Comparison of ENCODE assay signal across 10 cellular contexts in the genomic region with DNA sequence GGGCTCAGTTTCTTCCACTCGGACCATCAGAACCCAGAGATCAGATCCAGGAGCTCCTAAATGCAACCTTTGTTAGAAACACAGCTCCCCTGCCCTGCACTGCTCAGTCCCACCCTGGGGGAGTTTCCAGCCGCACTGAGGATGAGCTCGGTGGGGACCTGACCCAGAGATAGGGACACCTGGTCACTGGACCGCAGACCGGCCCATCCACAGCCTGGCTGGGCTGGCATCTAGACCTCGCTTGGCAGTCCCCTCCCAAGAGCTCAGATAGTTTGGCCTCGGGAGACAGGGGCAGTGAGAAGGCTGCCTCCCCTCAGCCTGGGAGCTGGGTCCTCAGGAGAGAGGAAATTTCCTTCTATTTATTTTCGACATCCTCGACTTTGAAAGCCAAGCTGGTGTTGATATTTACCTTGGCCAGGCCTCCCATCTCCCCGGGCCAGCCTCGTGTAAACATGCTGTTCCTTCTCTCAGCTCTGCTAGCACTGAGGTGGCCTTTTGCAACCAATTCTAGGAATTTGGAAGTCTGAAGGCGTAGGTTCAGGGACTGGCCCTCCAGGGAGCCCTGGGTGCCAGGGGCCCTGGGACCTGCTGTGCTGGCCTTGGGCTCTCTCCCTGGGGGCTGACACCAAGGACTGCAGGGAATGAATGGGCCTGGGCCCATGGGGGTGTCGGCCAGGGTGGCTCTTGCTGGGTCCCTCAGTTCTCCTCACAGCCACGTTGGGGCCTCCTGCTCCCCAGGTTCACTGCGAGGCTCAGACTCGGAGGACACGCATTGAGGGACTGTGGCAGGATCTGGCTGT.
A peak's percentile ranks its signal among the peaks of the same experiment; 100 is the strongest.
DNase-seq lines count a peak whose midpoint lies in the region; ATAC-seq and TF ChIP-seq lines count a peak whose summit lies in the region.
"Had no signal": no experiment of that assay in that cellular context is flagged by ENCODE, and none has a peak within 500 bp of the region (broad histone marks: within the 10 kb centered on the region; RNA-seq: fewer than 3 reads in every experiment).

No MANE protein-coding gene starts in this region.

- CTCF ChIA-PET in AG04450 (lab: Charles Lee), result interaction anchor here (2.2 kb wide), 1 partner anchor 174 kb away, joined by 7 read pairs; no protein-coding TSS in a partner anchor

- no peaks in the 10 kb centered on the region; the same call in 1 of the 2 replicates for H3K9me3 ChIP-seq in AG04450 (ENCODE audit: control insufficient read depth, insufficient read depth, low read length)
- H3K9me3 ChIP-seq in left ventricle myocardium inferior (replicated peaks), result no peaks in the 10 kb centered on the region
- no peaks in the 10 kb centered on the region for H3K9me3 ChIP-seq in smooth muscle cell (replicated peaks; ENCODE audit: low read depth)
- no peaks in the 10 kb centered on the region for H3K9me3 ChIP-seq in HAP-1

- no peak for TF ChIP-seq CTCF in AG04450 (IDR thresholded peaks at IDR 0.05; ENCODE audit: low read depth, low read length)
- TF ChIP-seq CTCF in left ventricle myocardium inferior (IDR thresholded peaks at IDR 0.05; ENCODE audit: borderline replicate concordance), result no peak
- no peak for TF ChIP-seq CTCF in smooth muscle cell (IDR thresholded peaks at IDR 0.05; ENCODE audit: borderline replicate concordance, insufficient read depth, poor library complexity, severe bottlenecking)

- 90% methylated on average over 17 of the region's 17 CpGs for WGBS in smooth muscle cell (ENCODE audit: low lambda C conversion rate)

- H3K4me3 ChIP-seq in AG04450 (ENCODE audit: low read depth, low read length), result no peak overlapping the region
- no peak overlapping the region for H3K4me3 ChIP-seq in left ventricle myocardium inferior
- H3K4me3 ChIP-seq in smooth muscle cell, result no peak overlapping the region
- H3K4me3 ChIP-seq in HAP-1, result no peak overlapping the region

- no peak for DNase-seq in AG04450 (ENCODE audit: low read depth, low spot score)
- DNase-seq in astrocyte of the hippocampus (ENCODE audit: low read depth, low spot score), result peak; percentile 77
- DNase-seq in left ventricle myocardium inferior, result peak; percentile 45
- no peak for DNase-seq in sciatic nerve (ENCODE audit: low spot score)
- no peak for DNase-seq in smooth muscle cell (lab: John Stamatoyannopoulos, UW; ENCODE audit: unreplicated experiment)
- DNase-seq in NCI-H2081 treated with DMSO at 0.1 percent for 48 hours (lab: John Stamatoyannopoulos, UW), result no peak
- DNase-seq in HAP-1 (ENCODE audit: low spot score in 2 of 2), result no peak
- no peak for DNase-seq in ACHN
- DNase-seq: activated CD8-positive, alpha-beta memory T cell treated with anti-CD3 and anti-CD28 coated beads, Interleukin-2, amount 50 U/mL, for 48 hours; NCI-H2171 treated with DMSO at 0.1 percent for 48 hours had no signal

- H3K9ac ChIP-seq in smooth muscle cell (ENCODE audit: low read depth), result no peak overlapping the region

- peaks cover 40% of the 10 kb centered on the region for H4K20me1 ChIP-seq in smooth muscle cell (ENCODE audit: low read depth)

- intact Hi-C loops in left ventricle myocardium inferior (cut with micrococcal nuclease) (no loop called here), sciatic nerve (cut with DNase I) (no loop called here)

- H3K4me1 ChIP-seq in left ventricle myocardium inferior (peaks cover 79% of the 10 kb centered on the region), smooth muscle cell (ENCODE audit: low read depth) (peaks cover 14% of the 10 kb centered on the region), HAP-1 (no peaks in the 10 kb centered on the region)

- H3K27ac ChIP-seq in AG04450 (ENCODE audit: low read depth, low read length) (peak overlapping the region; percentile 52), left ventricle myocardium inferior (replicated peaks) (peak overlapping the region; percentile 71), smooth muscle cell (ENCODE audit: low read depth) (no peak overlapping the region)

- peaks cover 19% of the 10 kb centered on the region for H3K36me3 ChIP-seq in left ventricle myocardium inferior
- H3K36me3 ChIP-seq in smooth muscle cell (ENCODE audit: low read depth), result no peaks in the 10 kb centered on the region
- peaks cover 4% of the 10 kb centered on the region; the same call in 1 of the 2 replicates for H3K36me3 ChIP-seq in HAP-1 (replicated peaks)

- POLR2A ChIA-PET in AG04450 (lab: Yijun Ruan, JAX), result interaction anchor here (0.6 to 1.1 kb wide), 5 partner anchors 9 to 76 kb away, joined by 3 to 5 read pairs (median 3); no protein-coding TSS in a partner anchor

- H3K27me3 ChIP-seq in AG04450 (ENCODE audit: control insufficient read depth, insufficient read depth, low read length) (no peaks in the 10 kb centered on the region), left ventricle myocardium inferior (ENCODE audit: low read depth) (no peaks in the 10 kb centered on the region), smooth muscle cell (ENCODE audit: low read depth) (no peaks in the 10 kb centered on the region), HAP-1 (ENCODE audit: low read depth) (no peaks in the 10 kb centered on the region)

- ATAC-seq in sciatic nerve, result peak; percentile 83

- H3K79me2 ChIP-seq in smooth muscle cell (ENCODE audit: low read depth), result peaks cover 35% of the 10 kb centered on the region

- H2AFZ ChIP-seq in smooth muscle cell (ENCODE audit: low read depth), result no peak overlapping the region

- no peak overlapping the region for H3K4me2 ChIP-seq in smooth muscle cell

- H3F3A ChIP-seq in smooth muscle cell (ENCODE audit: low read depth), result peaks cover 45% of the 10 kb centered on the region

- in situ Hi-C loops in HAP-1 (cut with MboI; ENCODE audit: low sequenced_read_pairs), result no loop called here
- in situ Hi-C loops in ACHN (cut with HindIII; ENCODE audit: low pct_ligation_motif_present, low pct_unique_long_range_greater_than_20kb, low sequenced_read_pairs), result no loop called here

Comparison
In these comparisons a context has a peak if more than half of its experiments do, and no peak if none do; other contexts are left out.
1. DNase-seq: peak in astrocyte of the hippocampus (single experiment) and left ventricle myocardium inferior (single experiment); none in AG04450 (single experiment), sciatic nerve (single experiment), smooth muscle cell (single experiment), NCI-H2081 treated with DMSO at 0.1 percent for 48 hours (single experiment), HAP-1 (0 of 2) and ACHN (single experiment).